30 cellular contexts compared by ENCODE assay signal in the genomic region with DNA sequence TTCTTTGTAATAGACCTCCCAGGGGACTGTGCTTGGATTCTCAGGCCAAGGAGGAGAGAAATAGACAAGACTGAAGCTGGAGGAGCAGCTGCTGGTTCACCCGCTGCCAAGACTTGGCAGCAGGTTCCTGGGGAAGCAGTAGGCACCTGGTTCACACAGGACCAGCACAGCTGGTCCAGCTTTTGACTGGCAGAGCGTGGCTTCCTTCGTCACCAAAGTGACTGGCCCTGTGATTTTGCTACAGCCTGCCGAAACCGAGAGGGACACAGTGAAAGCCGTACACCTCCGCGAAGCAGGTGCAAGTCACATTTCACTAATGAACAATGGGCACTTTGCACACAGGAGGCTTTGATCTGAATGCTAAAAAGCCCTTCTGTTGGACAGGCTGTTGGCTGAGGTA.
DNase-seq lines count a peak whose midpoint lies in the region; ATAC-seq, FAIRE-seq and TF ChIP-seq lines count a peak whose summit lies in the region.
"Had no signal": no experiment of that assay in that cellular context is flagged by ENCODE, and none has a peak within 500 bp of the region (broad histone marks: within the 10 kb centered on the region; RNA-seq: fewer than 3 reads in every experiment).

No MANE protein-coding gene starts in this region.

- peak; percentile 84 for ATAC-seq in GM18867 (IDR thresholded peaks at IDR 0.05; ENCODE audit: unreplicated experiment)
- ATAC-seq in GM19463 (IDR thresholded peaks at IDR 0.05; ENCODE audit: unreplicated experiment) = no peak
- ATAC-seq: activated CD8-positive, alpha-beta T cell treated with anti-CD3 and anti-CD28 coated beads for 36 hours had no signal

- H3K4me3 Mint-ChIP-seq in chondrocyte (ENCODE audit: unreplicated experiment) (no peak overlapping the region), endodermal cell (no peak overlapping the region)
- H3K4me3 Mint-ChIP-seq: activated CD8-positive, alpha-beta T cell treated with anti-CD3 and anti-CD28 coated beads for 36 hours; activated naive CD4-positive, alpha-beta T cell treated with anti-CD3 and anti-CD28 coated beads, Interleukin-2, amount 50 U/mL, for 24 hours; CD8-positive, alpha-beta memory T cell; HFFc6; naive B cell had no signal

- H3K27me3 ChIP-seq in endodermal cell (ENCODE audit: control insufficient read depth, insufficient read depth, low read length, poor library complexity, severe bottlenecking) = no peaks in the 10 kb centered on the region
- H3K27me3 ChIP-seq: neutrophil, sigmoid colon had no signal

- intact Hi-C loops in kidney (cut with DNase I) = no loop called here

- H3K9ac ChIP-seq in kidney (ENCODE audit: low read length in 2 of 2) (no peak overlapping the region), endodermal cell (ENCODE audit: extremely low read depth, low read length, poor library complexity, severe bottlenecking) (no peak overlapping the region)
- H3K9ac ChIP-seq: GM23248, SK-N-SH had no signal

- H3K27me3 Mint-ChIP-seq in chondrocyte (ENCODE audit: low read depth) = no peaks in the 10 kb centered on the region
- no peaks in the 10 kb centered on the region for H3K27me3 Mint-ChIP-seq in endodermal cell (ENCODE audit: insufficient read depth)

- H3K9me3 ChIP-seq in kidney (ENCODE audit: control insufficient read depth in 1 of 2, low read length in 2 of 2) = no peaks in the 10 kb centered on the region
- no peaks in the 10 kb centered on the region for H3K9me3 ChIP-seq in endodermal cell (ENCODE audit: control insufficient read depth, low read length)
- H3K9me3 ChIP-seq: left ventricle myocardium inferior, neutrophil, psoas muscle, sigmoid colon, SK-N-SH had no signal

- H3K36me3 ChIP-seq in kidney (ENCODE audit: control insufficient read depth in 1 of 2, insufficient read depth in 2 of 2, low read length in 2 of 2) (no peaks in the 10 kb centered on the region), endodermal cell (ENCODE audit: control insufficient read depth, insufficient read depth, low read length) (no peaks in the 10 kb centered on the region)
- H3K36me3 ChIP-seq: left ventricle myocardium inferior, neutrophil, sigmoid colon had no signal

- no peak for FAIRE-seq in kidney (lab: Jason Lieb, UNC)
- FAIRE-seq: islet of Langerhans, urothelium cell line had no signal

- H3K4me3 ChIP-seq in kidney (ENCODE audit: low read length in 2 of 2) (no peak overlapping the region), endodermal cell (ENCODE audit: low read length) (no peak overlapping the region)
- H3K4me3 ChIP-seq: GM23248, left ventricle myocardium inferior, psoas muscle, sigmoid colon had no signal

- H3K4me1 ChIP-seq in kidney (ENCODE audit: control insufficient read depth in 1 of 2, insufficient read depth in 1 of 2, low read depth in 1 of 2, low read length in 2 of 2) = no peaks in the 10 kb centered on the region
- H3K4me1 ChIP-seq in endodermal cell (ENCODE audit: control insufficient read depth, insufficient read depth, low read length) = no peaks in the 10 kb centered on the region
- H3K4me1 ChIP-seq: left ventricle myocardium inferior, sigmoid colon had no signal

- DNase-seq in DMS53 (lab: John Stamatoyannopoulos, UW) = peak; percentile 31
- DNase-seq in DMS53 treated with DMSO at 0.1 percent for 48 hours (lab: John Stamatoyannopoulos, UW; ENCODE audit: unreplicated experiment) = no peak
- DNase-seq in NCI-H2107 treated with DMSO at 0.1 percent for 48 hours (lab: John Stamatoyannopoulos, UW; ENCODE audit: unreplicated experiment) = peak; percentile 32
- peak; percentile 41 for DNase-seq in kidney
- no peak for DNase-seq in chondrocyte (ENCODE audit: low spot score)
- DNase-seq in endodermal cell = no peak
- DNase-seq: activated CD4-positive, alpha-beta T cell treated with anti-CD3 and anti-CD28 coated beads for 1 hour; activated CD8-positive, alpha-beta T cell treated with anti-CD3 and anti-CD28 coated beads for 36 hours; amygdala; CD8-positive, alpha-beta memory T cell; DMS79 treated with DMSO at 0.1 percent for 48 hours; GF-D8; GM23248; HFFc6; left ventricle myocardium inferior; naive B cell; NCI-H2081; NCI-H82; psoas muscle; sigmoid colon; SK-N-SH; stimulated activated naive CD4-positive, alpha-beta T cell; T-helper 2 cell had no signal

- H3K9me3 Mint-ChIP-seq in chondrocyte (ENCODE audit: low read depth) = no peaks in the 10 kb centered on the region
- no peaks in the 10 kb centered on the region for H3K9me3 Mint-ChIP-seq in endodermal cell
- H3K9me3 Mint-ChIP-seq: activated CD8-positive, alpha-beta T cell treated with anti-CD3 and anti-CD28 coated beads for 36 hours; activated naive CD4-positive, alpha-beta T cell treated with anti-CD3 and anti-CD28 coated beads, Interleukin-2, amount 50 U/mL, for 24 hours; activated T-helper 2 cell treated with anti-CD3 and anti-CD28 coated beads, Interferon-gamma antibody, Interleukin-2, Interleukin-4, amounts not matched to agents 10 μg/mL and 5 μg/mL and 100 μg/mL, durations not matched to agents 14 hours and 24 hours and 36 hours; CD8-positive, alpha-beta memory T cell; HFFc6 had no signal

- no peak for TF ChIP-seq CTCF in kidney (IDR thresholded peaks at IDR 0.05; ENCODE audit: borderline replicate concordance, extremely low read depth, insufficient read depth)
- no peak for TF ChIP-seq CTCF in chondrocyte (IDR thresholded peaks at IDR 0.05)
- no peak for TF ChIP-seq CTCF in endodermal cell (conservative IDR thresholded peaks at IDR 0.05)

- H3K27ac Mint-ChIP-seq in chondrocyte (ENCODE audit: unreplicated experiment) (no peak overlapping the region), endodermal cell (no peak overlapping the region)
- H3K27ac Mint-ChIP-seq: activated CD8-positive, alpha-beta T cell treated with anti-CD3 and anti-CD28 coated beads for 36 hours; activated naive CD4-positive, alpha-beta T cell treated with anti-CD3 and anti-CD28 coated beads, Interleukin-2, amount 50 U/mL, for 24 hours; activated T-helper 2 cell treated with anti-CD3 and anti-CD28 coated beads, Interferon-gamma antibody, Interleukin-2, Interleukin-4, amounts not matched to agents 10 μg/mL and 5 μg/mL and 100 μg/mL, durations not matched to agents 14 hours and 24 hours and 36 hours; CD8-positive, alpha-beta memory T cell; HFFc6 had no signal

- H3K27ac ChIP-seq in kidney (ENCODE audit: low read depth in 2 of 2, low read length in 2 of 2) (no peak overlapping the region), endodermal cell (ENCODE audit: low read depth, low read length) (no peak overlapping the region)
- H3K27ac ChIP-seq: GM23248, left ventricle myocardium inferior, neutrophil, psoas muscle, sigmoid colon had no signal

- 94 to 97% methylated on average over 8 of the region's 8 CpGs for WGBS in endodermal cell (ENCODE audit: insufficient coverage in 1 of 2, insufficient read length in 1 of 2), 2 experiments

- peaks cover 13% of the 10 kb centered on the region for H3K4me1 Mint-ChIP-seq in chondrocyte (ENCODE audit: low read depth)
- peaks cover 3% of the 10 kb centered on the region for H3K4me1 Mint-ChIP-seq in endodermal cell
- H3K4me1 Mint-ChIP-seq: activated naive CD4-positive, alpha-beta T cell treated with anti-CD3 and anti-CD28 coated beads, Interleukin-2, amount 50 U/mL, for 24 hours; CD8-positive, alpha-beta memory T cell; naive B cell had no signal

- H3K36me3 Mint-ChIP-seq in chondrocyte (ENCODE audit: low read depth) (no peaks in the 10 kb centered on the region), endodermal cell (ENCODE audit: low read depth) (no peaks in the 10 kb centered on the region)
- H3K36me3 Mint-ChIP-seq: activated naive CD4-positive, alpha-beta T cell treated with anti-CD3 and anti-CD28 coated beads, Interleukin-2, amount 50 U/mL, for 24 hours; CD8-positive, alpha-beta memory T cell; naive B cell had no signal

Comparison
In these comparisons a context has a peak if more than half of its experiments do, and no peak if none do; other contexts are left out.
1. DNase-seq: peak in DMS53 (single experiment), NCI-H2107 treated with DMSO at 0.1 percent for 48 hours (single experiment) and kidney (single experiment); none in DMS53 treated with DMSO at 0.1 percent for 48 hours (single experiment), chondrocyte (single experiment) and endodermal cell (single experiment).